ENCODE assay signal across 1 cellular context in genomic region chr12:95949801-95950206, GRCh38.
TF ChIP-seq lines count a peak whose summit lies in the region.

No MANE protein-coding gene starts in this region.

TF ChIP-seq in HepG2, 621 proteins besides CTCF, POLR2A, EP300 and RAD21 (continued from another document and continues in another):
- TF ChIP-seq SOX13 (IDR thresholded peaks at IDR 0.05) = peak; percentile 98
- TF ChIP-seq SOX13 (CRISPR knock-in tag; conservative IDR thresholded peaks at IDR 0.05 in 1 of 2, IDR thresholded peaks at IDR 0.05 in 1 of 2) = peak in 1 of 2 experiments; percentile 100; a peak in 2 of 4 replicates
- TF ChIP-seq TFDP2 (CRISPR knock-in tag; IDR thresholded peaks at IDR 0.05) = 0 out of 2 replicates have a peak, but pooled peaks have one; percentile 23
- TF ChIP-seq ZSCAN5A (CRISPR knock-in tag; IDR thresholded peaks at IDR 0.05; ENCODE audit: borderline replicate concordance) = peak; percentile 42; the same call in 1 of the 2 replicates
- TF ChIP-seq SNAPC2 (CRISPR knock-in tag; IDR thresholded peaks at IDR 0.05) = peak; percentile 60; the same call in 1 of the 2 replicates
- no peak for TF ChIP-seq GABPB1 (CRISPR knock-in tag; IDR thresholded peaks at IDR 0.05)
- no peak for TF ChIP-seq TBL1XR1 (IDR thresholded peaks at IDR 0.05; ENCODE audit: borderline replicate concordance, low read length, partially characterized antibody)
- TF ChIP-seq RARG (CRISPR knock-in tag; IDR thresholded peaks at IDR 0.05; ENCODE audit: low read depth) = no peak
- no peak for TF ChIP-seq HNRNPK (IDR thresholded peaks at IDR 0.05; ENCODE audit: low read depth, low read length, poor library complexity, severe bottlenecking)
- TF ChIP-seq ZNF143 (CRISPR knock-in tag; IDR thresholded peaks at IDR 0.05) = no peak
- no peak for TF ChIP-seq ARNTL (CRISPR knock-in tag; IDR thresholded peaks at IDR 0.05)
- no peak for TF ChIP-seq PAWR (CRISPR knock-in tag; IDR thresholded peaks at IDR 0.05; ENCODE audit: borderline replicate concordance)
- no peak for TF ChIP-seq HNRNPH1 (optimal IDR thresholded peaks at IDR 0.05; ENCODE audit: low read depth, low read length)
- no peak for TF ChIP-seq ZNF773 (CRISPR knock-in tag; IDR thresholded peaks at IDR 0.05; ENCODE audit: borderline replicate concordance)
- peak; percentile 63 to 74; a peak in 3 of 4 replicates for TF ChIP-seq NR2F1 (CRISPR knock-in tag; IDR thresholded peaks at IDR 0.05)
- TF ChIP-seq U2AF2 (IDR thresholded peaks at IDR 0.05; ENCODE audit: low read depth, low read length) = no peak
- no peak for TF ChIP-seq ZNF788 (CRISPR knock-in tag; IDR thresholded peaks at IDR 0.05; ENCODE audit: borderline replicate concordance)
- TF ChIP-seq PLRG1 (conservative IDR thresholded peaks at IDR 0.05) = no peak
- peak; percentile 79; the same call in 1 of the 2 replicates for TF ChIP-seq TFE3 (CRISPR knock-in tag; IDR thresholded peaks at IDR 0.05)
- no peak for TF ChIP-seq ZNF260 (CRISPR knock-in tag; IDR thresholded peaks at IDR 0.05; ENCODE audit: borderline replicate concordance, low read depth)
- peak; percentile 98 for TF ChIP-seq BCL6 (CRISPR knock-in tag; IDR thresholded peaks at IDR 0.05)
- no peak for TF ChIP-seq MTERF4 (CRISPR knock-in tag; IDR thresholded peaks at IDR 0.05)
- TF ChIP-seq ZNF33A (CRISPR knock-in tag; IDR thresholded peaks at IDR 0.05; ENCODE audit: borderline replicate concordance) = no peak
- no peak for TF ChIP-seq SPEN (CRISPR knock-in tag; IDR thresholded peaks at IDR 0.05; ENCODE audit: low read depth)
- TF ChIP-seq ATF1 (CRISPR knock-in tag; IDR thresholded peaks at IDR 0.05) = peak; percentile 30; the same call in 1 of the 2 replicates
- TF ChIP-seq SYNCRIP (IDR thresholded peaks at IDR 0.05; ENCODE audit: insufficient read depth, low read depth, low read length) = no peak
- TF ChIP-seq TOPORS (CRISPR knock-in tag; IDR thresholded peaks at IDR 0.05) = 0 out of 2 replicates have a peak, but pooled peaks have one; percentile 27
- peak; percentile 96 for TF ChIP-seq HMG20A (CRISPR knock-in tag; IDR thresholded peaks at IDR 0.05; ENCODE audit: borderline replicate concordance)
- no peak for TF ChIP-seq ZNF850 (CRISPR knock-in tag; conservative IDR thresholded peaks at IDR 0.05)
- no peak for TF ChIP-seq SRSF9 (IDR thresholded peaks at IDR 0.05; ENCODE audit: borderline replicate concordance, insufficient read depth, low read depth, low read length, poor library complexity, severe bottlenecking)
- no peak for TF ChIP-seq NBN (conservative IDR thresholded peaks at IDR 0.05)
- TF ChIP-seq, protein P1, sequence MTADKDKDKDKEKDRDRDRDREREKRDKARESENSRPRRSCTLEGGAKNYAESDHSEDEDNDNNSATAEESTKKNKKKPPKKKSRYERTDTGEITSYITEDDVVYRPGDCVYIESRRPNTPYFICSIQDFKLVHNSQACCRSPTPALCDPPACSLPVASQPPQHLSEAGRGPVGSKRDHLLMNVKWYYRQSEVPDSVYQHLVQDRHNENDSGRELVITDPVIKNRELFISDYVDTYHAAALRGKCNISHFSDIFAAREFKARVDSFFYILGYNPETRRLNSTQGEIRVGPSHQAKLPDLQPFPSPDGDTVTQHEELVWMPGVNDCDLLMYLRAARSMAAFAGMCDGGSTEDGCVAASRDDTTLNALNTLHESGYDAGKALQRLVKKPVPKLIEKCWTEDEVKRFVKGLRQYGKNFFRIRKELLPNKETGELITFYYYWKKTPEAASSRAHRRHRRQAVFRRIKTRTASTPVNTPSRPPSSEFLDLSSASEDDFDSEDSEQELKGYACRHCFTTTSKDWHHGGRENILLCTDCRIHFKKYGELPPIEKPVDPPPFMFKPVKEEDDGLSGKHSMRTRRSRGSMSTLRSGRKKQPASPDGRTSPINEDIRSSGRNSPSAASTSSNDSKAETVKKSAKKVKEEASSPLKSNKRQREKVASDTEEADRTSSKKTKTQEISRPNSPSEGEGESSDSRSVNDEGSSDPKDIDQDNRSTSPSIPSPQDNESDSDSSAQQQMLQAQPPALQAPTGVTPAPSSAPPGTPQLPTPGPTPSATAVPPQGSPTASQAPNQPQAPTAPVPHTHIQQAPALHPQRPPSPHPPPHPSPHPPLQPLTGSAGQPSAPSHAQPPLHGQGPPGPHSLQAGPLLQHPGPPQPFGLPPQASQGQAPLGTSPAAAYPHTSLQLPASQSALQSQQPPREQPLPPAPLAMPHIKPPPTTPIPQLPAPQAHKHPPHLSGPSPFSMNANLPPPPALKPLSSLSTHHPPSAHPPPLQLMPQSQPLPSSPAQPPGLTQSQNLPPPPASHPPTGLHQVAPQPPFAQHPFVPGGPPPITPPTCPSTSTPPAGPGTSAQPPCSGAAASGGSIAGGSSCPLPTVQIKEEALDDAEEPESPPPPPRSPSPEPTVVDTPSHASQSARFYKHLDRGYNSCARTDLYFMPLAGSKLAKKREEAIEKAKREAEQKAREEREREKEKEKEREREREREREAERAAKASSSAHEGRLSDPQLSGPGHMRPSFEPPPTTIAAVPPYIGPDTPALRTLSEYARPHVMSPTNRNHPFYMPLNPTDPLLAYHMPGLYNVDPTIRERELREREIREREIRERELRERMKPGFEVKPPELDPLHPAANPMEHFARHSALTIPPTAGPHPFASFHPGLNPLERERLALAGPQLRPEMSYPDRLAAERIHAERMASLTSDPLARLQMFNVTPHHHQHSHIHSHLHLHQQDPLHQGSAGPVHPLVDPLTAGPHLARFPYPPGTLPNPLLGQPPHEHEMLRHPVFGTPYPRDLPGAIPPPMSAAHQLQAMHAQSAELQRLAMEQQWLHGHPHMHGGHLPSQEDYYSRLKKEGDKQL (CRISPR knock-in tag; IDR thresholded peaks at IDR 0.05; ENCODE audit: low read depth) = peak; percentile 93
- TF ChIP-seq ZNF678 (CRISPR knock-in tag; IDR thresholded peaks at IDR 0.05) = no peak
- TF ChIP-seq AGO2 (optimal IDR thresholded peaks at IDR 0.05; ENCODE audit: low read depth, low read length) = no peak
- peak; percentile 99 for TF ChIP-seq RARA (CRISPR knock-in tag; IDR thresholded peaks at IDR 0.05)
- TF ChIP-seq BORCS8-MEF2B (CRISPR knock-in tag; IDR thresholded peaks at IDR 0.05) = no peak
- TF ChIP-seq ZNF556 (CRISPR knock-in tag; IDR thresholded peaks at IDR 0.05; ENCODE audit: borderline replicate concordance) = no peak
- TF ChIP-seq ZNF224 (CRISPR knock-in tag; IDR thresholded peaks at IDR 0.05) = no peak
- TF ChIP-seq LCORL (IDR thresholded peaks at IDR 0.05) = 0 out of 2 replicates have a peak, but pooled peaks have one; percentile 5
- TF ChIP-seq LCORL (CRISPR knock-in tag; IDR thresholded peaks at IDR 0.05) = peak; percentile 40; the same call in 1 of the 2 replicates
- no peak for TF ChIP-seq ZMAT3 (CRISPR knock-in tag; conservative IDR thresholded peaks at IDR 0.05)
- peak; percentile 49; the same call in 1 of the 2 replicates for TF ChIP-seq KDM1A (CRISPR knock-in tag; IDR thresholded peaks at IDR 0.05)
- TF ChIP-seq POLR2AphosphoS2 (IDR thresholded peaks at IDR 0.05; ENCODE audit: low read depth, low read length) = no peak
- peak; percentile 71; the same call in 1 of the 2 replicates for TF ChIP-seq TGIF2 (CRISPR knock-in tag; IDR thresholded peaks at IDR 0.05)
- no peak for TF ChIP-seq IKZF4 (CRISPR knock-in tag; IDR thresholded peaks at IDR 0.05; ENCODE audit: borderline replicate concordance, low read depth, not compliant biosample characterization)
- TF ChIP-seq ATF2 (CRISPR knock-in tag; IDR thresholded peaks at IDR 0.05) = peak; percentile 86
- TF ChIP-seq HINFP (CRISPR knock-in tag; IDR thresholded peaks at IDR 0.05; ENCODE audit: low read depth) = no peak
- peak; percentile 93 for TF ChIP-seq GFI1 (CRISPR knock-in tag; IDR thresholded peaks at IDR 0.05; ENCODE audit: borderline replicate concordance)
- TF ChIP-seq, protein P2, sequence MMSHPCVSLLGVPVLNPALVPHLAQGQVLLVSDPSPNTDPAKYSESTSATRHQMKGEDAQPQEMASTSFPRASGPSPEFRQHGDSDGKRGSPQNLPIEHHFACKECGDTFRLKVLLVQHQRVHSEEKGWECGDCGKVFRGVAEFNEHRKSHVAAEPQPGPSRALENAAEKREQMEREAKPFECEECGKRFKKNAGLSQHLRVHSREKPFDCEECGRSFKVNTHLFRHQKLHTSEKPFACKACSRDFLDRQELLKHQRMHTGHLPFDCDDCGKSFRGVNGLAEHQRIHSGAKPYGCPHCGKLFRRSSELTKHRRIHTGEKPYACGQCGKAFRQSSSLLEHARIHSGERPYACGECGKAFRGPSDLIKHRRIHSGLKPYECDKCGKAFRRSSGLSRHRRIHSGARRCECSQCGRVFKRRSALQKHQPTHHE (CRISPR knock-in tag; IDR thresholded peaks at IDR 0.05; ENCODE audit: borderline replicate concordance) = peak; percentile 42; the same call in 1 of the 2 replicates
- no peak for TF ChIP-seq ZFP82 (CRISPR knock-in tag; IDR thresholded peaks at IDR 0.05; ENCODE audit: borderline replicate concordance)
- peak; percentile 97 for TF ChIP-seq TCF7 (IDR thresholded peaks at IDR 0.05; ENCODE audit: low read depth)
- TF ChIP-seq ZMYM2 (CRISPR knock-in tag; IDR thresholded peaks at IDR 0.05) = no peak
- TF ChIP-seq KAT7 (CRISPR knock-in tag; IDR thresholded peaks at IDR 0.05; ENCODE audit: borderline replicate concordance) = no peak
- TF ChIP-seq HNF4G (IDR thresholded peaks at IDR 0.05; ENCODE audit: borderline replicate concordance, low read depth, low read length) = peak; percentile 82
- no peak for TF ChIP-seq HNF4G (CRISPR knock-in tag; IDR thresholded peaks at IDR 0.05; ENCODE audit: borderline replicate concordance, low read depth)
- TF ChIP-seq JUN (CRISPR knock-in tag; IDR thresholded peaks at IDR 0.05) = peak; percentile 38; the same call in 1 of the 2 replicates
- peak; percentile 95 for TF ChIP-seq HDAC2 (CRISPR knock-in tag; IDR thresholded peaks at IDR 0.05)
- TF ChIP-seq MZF1 (CRISPR knock-in tag; IDR thresholded peaks at IDR 0.05; ENCODE audit: borderline replicate concordance) = no peak
- TF ChIP-seq ZNF335 (CRISPR knock-in tag; IDR thresholded peaks at IDR 0.05) = 0 out of 2 replicates have a peak, but pooled peaks have one; percentile 28
- TF ChIP-seq CHCHD3 (CRISPR knock-in tag; IDR thresholded peaks at IDR 0.05) = no peak
